In the genomic region with DNA sequence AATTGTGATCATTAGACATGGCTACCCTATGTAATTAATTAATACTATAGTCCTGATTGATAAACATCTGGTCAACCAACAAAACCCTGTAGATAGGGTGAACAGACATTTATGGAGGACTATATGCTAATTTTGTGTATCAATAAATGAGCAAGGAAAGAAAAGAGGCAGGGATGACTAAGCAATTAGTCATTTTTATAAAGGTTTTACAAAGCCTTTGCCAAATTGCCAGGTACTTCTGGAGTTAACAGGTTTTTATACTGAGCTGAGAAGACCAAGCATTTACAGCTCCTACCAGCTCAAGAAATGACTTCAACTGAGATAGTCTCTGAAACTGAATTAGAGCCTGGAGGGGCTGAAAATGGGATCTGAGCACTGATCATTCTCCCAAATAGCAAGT, we compare ENCODE assay signal across 25 cellular contexts.
"Had no signal": no experiment of that assay in that cellular context is flagged by ENCODE, and none has a peak within 500 bp of the region (broad histone marks: within the 10 kb centered on the region; RNA-seq: fewer than 3 reads in every experiment).

No MANE protein-coding gene starts in this region.

- H3K4me1 ChIP-seq: adrenal gland had no signal

- H3K27me3 ChIP-seq: adrenal gland had no signal

- H3K27ac ChIP-seq: adrenal gland, SK-N-MC, WERI-Rb-1 had no signal

- DNase-seq: activated CD4-positive, alpha-beta T cell treated with anti-CD3 and anti-CD28 coated beads for 4 hours; activated CD8-positive, alpha-beta memory T cell treated with anti-CD3 and anti-CD28 coated beads, Interleukin-2, amount 50 U/mL, for 4 hours; activated CD8-positive, alpha-beta T cell treated with anti-CD3 and anti-CD28 coated beads for 36 hours; activated naive CD4-positive, alpha-beta T cell treated with anti-CD3 and anti-CD28 coated beads, Interleukin-2, amount 50 U/mL, for 16 hours; activated naive CD8-positive, alpha-beta T cell treated with anti-CD3 and anti-CD28 coated beads, Interleukin-2, amount 10 ng/mL, durations not matched to agents 7 days and 5 days; activated T-cell treated with anti-CD3 and anti-CD28 coated beads, Interleukin-2, amount 50 U/mL, for 72 hours; adrenal gland; anterior cingulate cortex; caudate nucleus; Karpas-422; NCI-H1048; NCI-H146; NCI-H187 treated with DMSO at 0.1 percent for 48 hours; NCI-H2081 treated with DMSO at 0.1 percent for 48 hours; NCI-H2171 treated with DMSO at 0.1 percent for 48 hours; NCI-H345; NCI-H510A; NCI-H69; NK-92 treated with Interleukin-12 subunit alpha and Interleukin-12 subunit beta, amount 100 ng/mL, for 24 hours; SIG-M5; T-helper 1 cell; WERI-Rb-1 had no signal

- FAIRE-seq: K562, RCC 7860 had no signal

- H3K4me3 ChIP-seq: adrenal gland, K562, SK-N-MC had no signal

- H3K36me3 ChIP-seq: adrenal gland, WERI-Rb-1 had no signal

- ATAC-seq: activated CD8-positive, alpha-beta T cell treated with anti-CD3 and anti-CD28 coated beads for 36 hours; activated T-cell treated with anti-CD3 and anti-CD28 coated beads, Interleukin-2, amount 50 U/mL, for 72 hours; K562 had no signal
